Comparison of ENCODE assay signal across 8 cellular contexts in genomic region chr6:3356056-3356823, GRCh38.
A peak's percentile ranks its signal among the peaks of the same experiment; 100 is the strongest.
DNase-seq lines count a peak whose midpoint lies in the region; ATAC-seq and TF ChIP-seq lines count a peak whose summit lies in the region.

No MANE protein-coding gene starts in this region.

- ATAC-seq in GM21526 (IDR thresholded peaks at IDR 0.05; ENCODE audit: low FRiP score, unreplicated experiment) = peak; percentile 89
- ATAC-seq in SK-N-SH treated with all-trans-retinoic acid at 6 μM for 48 hours = peak; percentile 68

- TF ChIP-seq CTCF in right atrium auricular region (IDR thresholded peaks at IDR 0.05) = no peak

- H3K27me3 ChIP-seq in adipocyte (replicated peaks; ENCODE audit: control insufficient read depth, insufficient read depth, low read length) (no peaks in the 10 kb centered on the region), right atrium auricular region (no peaks in the 10 kb centered on the region), rectal smooth muscle tissue (ENCODE audit: control insufficient read depth, insufficient read depth, low read length) (no peaks in the 10 kb centered on the region)

- H3K36me3 ChIP-seq in adipocyte (ENCODE audit: control insufficient read depth, insufficient read depth, low read length, severe bottlenecking) (no peaks in the 10 kb centered on the region), right atrium auricular region (no peaks in the 10 kb centered on the region), rectal smooth muscle tissue (ENCODE audit: control insufficient read depth, insufficient read depth, low read length) (peaks cover 3% of the 10 kb centered on the region)

- peak overlapping the region; percentile 89 to 94 for H3K27ac ChIP-seq in right atrium auricular region
- peak overlapping the region; percentile 97 for H3K27ac ChIP-seq in rectal smooth muscle tissue (ENCODE audit: low read depth, low read length)

- H3K4me3 ChIP-seq in adipocyte (ENCODE audit: low read length) (peak overlapping the region; percentile 76), right atrium auricular region (peak overlapping the region; percentile 35 to 45), rectal smooth muscle tissue (ENCODE audit: low read length) (peak overlapping the region; percentile 57)

- H3K4me1 ChIP-seq in adipocyte (ENCODE audit: control insufficient read depth, insufficient read depth, low read length) (peaks cover 32% of the 10 kb centered on the region), right atrium auricular region (peaks cover 0 to 26% of the 10 kb centered on the region in 2 donors), rectal smooth muscle tissue (ENCODE audit: control insufficient read depth, insufficient read depth, low read length) (peaks cover 24% of the 10 kb centered on the region)

- H3K9ac ChIP-seq in adipocyte (ENCODE audit: low read length) (peak overlapping the region; percentile 86), rectal smooth muscle tissue (ENCODE audit: low read length) (peak overlapping the region; percentile 13)

- DNase-seq in DMS153 (lab: John Stamatoyannopoulos, UW) (peak; percentile 26), HuH-7 (ENCODE audit: low spot score) (peak; percentile 57), adipocyte (ENCODE audit: low read depth) (no peak), right atrium auricular region (ENCODE audit: low spot score) (peak; percentile 75), cerebellar nuclear complex (lab: John Stamatoyannopoulos, UW) (no peak)

- no peaks in the 10 kb centered on the region for H3K9me3 ChIP-seq in adipocyte (ENCODE audit: control insufficient read depth, low read length)
- H3K9me3 ChIP-seq in right atrium auricular region = no peaks in the 10 kb centered on the region

TF ChIP-seq in SK-N-SH treated with all-trans-retinoic acid at 6 μM for 48 hours, 23 proteins besides CTCF, POLR2A, EP300 and RAD21:
- no peak for TF ChIP-seq ISL1 (CRISPR knock-in tag; IDR thresholded peaks at IDR 0.05)
- no peak for TF ChIP-seq ZNF8 (CRISPR knock-in tag; IDR thresholded peaks at IDR 0.05)
- no peak for TF ChIP-seq ZFP30 (CRISPR knock-in tag; IDR thresholded peaks at IDR 0.05)
- TF ChIP-seq CREB5 (CRISPR knock-in tag; IDR thresholded peaks at IDR 0.05; ENCODE audit: low read depth) = no peak
- no peak for TF ChIP-seq GLIS3 (CRISPR knock-in tag; IDR thresholded peaks at IDR 0.05)
- TF ChIP-seq ZNF565 (CRISPR knock-in tag; conservative IDR thresholded peaks at IDR 0.05; ENCODE audit: low read depth) = no peak
- TF ChIP-seq ARNTL (CRISPR knock-in tag; IDR thresholded peaks at IDR 0.05; ENCODE audit: borderline replicate concordance, low read depth) = no peak
- TF ChIP-seq CSDC2 (CRISPR knock-in tag; IDR thresholded peaks at IDR 0.05) = no peak
- no peak for TF ChIP-seq PATZ1 (CRISPR knock-in tag; IDR thresholded peaks at IDR 0.05; ENCODE audit: borderline replicate concordance)
- TF ChIP-seq BACH2 (CRISPR knock-in tag; IDR thresholded peaks at IDR 0.05; ENCODE audit: borderline replicate concordance) = no peak
- TF ChIP-seq CSRNP3 (CRISPR knock-in tag; IDR thresholded peaks at IDR 0.05) = no peak
- TF ChIP-seq OSR1 (CRISPR knock-in tag; IDR thresholded peaks at IDR 0.05) = no peak
- TF ChIP-seq ZC3H10 (CRISPR knock-in tag; IDR thresholded peaks at IDR 0.05) = no peak
- no peak for TF ChIP-seq ESRRG (CRISPR knock-in tag; IDR thresholded peaks at IDR 0.05)
- no peak for TF ChIP-seq ZFP3 (CRISPR knock-in tag; IDR thresholded peaks at IDR 0.05)
- TF ChIP-seq TCF4 (CRISPR knock-in tag; IDR thresholded peaks at IDR 0.05; ENCODE audit: borderline replicate concordance) = no peak

Comparison
In these comparisons a context has a peak if more than half of its experiments do, and no peak if none do; other contexts are left out.
1. DNase-seq: peak in DMS153 (single experiment), HuH-7 (single experiment) and right atrium auricular region (single experiment); none in adipocyte (single experiment) and cerebellar nuclear complex (0 of 2).
2. Peak in every context shown above with its lines, with median percentiles within 50 percentile points of each other: H3K4me3 ChIP-seq.